Comparison of ENCODE assay signal across 10 cellular contexts in the genomic region with DNA sequence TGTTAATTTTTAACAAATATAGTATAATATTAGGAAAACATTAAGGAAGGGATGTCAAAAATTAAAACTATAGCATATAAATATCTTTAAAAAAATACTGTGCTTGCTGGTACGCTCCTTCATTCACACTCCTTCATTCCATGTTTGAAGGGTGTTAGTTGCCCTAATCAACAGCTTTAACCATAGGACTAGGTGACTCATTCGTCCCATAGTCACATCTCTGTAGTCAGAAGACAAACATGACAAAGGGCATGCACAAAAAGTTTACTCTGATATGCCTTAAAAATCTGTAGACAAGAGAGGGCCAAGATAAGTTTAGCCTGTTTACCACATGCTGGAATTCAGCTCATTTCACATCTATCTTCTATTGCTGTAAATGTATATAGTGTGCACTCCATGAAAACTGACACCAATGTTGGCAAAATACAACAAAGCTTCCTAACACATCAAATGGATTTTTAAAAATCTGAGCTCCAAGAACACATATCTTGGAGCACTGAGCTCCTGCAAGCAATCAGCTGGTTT. TPM values are rescaled to one million over a fixed set of nuclear protein-coding genes. Genes with fewer than 3 reads are reported as not detected.
A peak's percentile ranks its signal among the peaks of the same experiment; 100 is the strongest.
DNase-seq lines count a peak whose midpoint lies in the region; ATAC-seq, FAIRE-seq and TF ChIP-seq lines count a peak whose summit lies in the region.
"Had no signal": no experiment of that assay in that cellular context is flagged by ENCODE, and none has a peak within 500 bp of the region (broad histone marks: within the 10 kb centered on the region; RNA-seq: fewer than 3 reads in every experiment).

No MANE protein-coding gene starts in this region.

- TF ChIP-seq CTCF in adrenal gland (IDR thresholded peaks at IDR 0.05): no peak
- no peak for TF ChIP-seq CTCF in kidney (IDR thresholded peaks at IDR 0.05; ENCODE audit: borderline replicate concordance, extremely low read depth, insufficient read depth)
- no peak for TF ChIP-seq CTCF in GM20000 (IDR thresholded peaks at IDR 0.05; ENCODE audit: extremely low read depth, missing control alignments)

- H3K9me3 ChIP-seq in adrenal gland (replicated peaks in 1 of 3): no peaks in the 10 kb centered on the region
- H3K9me3 ChIP-seq in kidney (ENCODE audit: control insufficient read depth in 1 of 2, low read length in 2 of 2): no peaks in the 10 kb centered on the region
- H3K9me3 ChIP-seq: BLaER1 had no signal

- H3K4me3 ChIP-seq in adrenal gland (peak overlapping the region; percentile 15 to 81 (median 38)), kidney (ENCODE audit: low read length in 2 of 2) (peak overlapping the region; percentile 67 to 82)

- intact Hi-C loops in adrenal gland (cut with DNase I) (no loop called here), kidney (cut with DNase I) (no loop called here)

- H3K4me1 ChIP-seq in adrenal gland (replicated peaks in 1 of 2) (peaks cover 13 to 45% of the 10 kb centered on the region in 2 donors), kidney (ENCODE audit: control insufficient read depth in 1 of 2, insufficient read depth in 1 of 2, low read depth in 1 of 2, low read length in 2 of 2) (peaks cover 0 to 3% of the 10 kb centered on the region in 2 donors)
- H3K4me1 ChIP-seq: BLaER1 had no signal

- no peak for FAIRE-seq in kidney (lab: Jason Lieb, UNC)

- peak overlapping the region; percentile 37 to 90 (median 82) for H3K27ac ChIP-seq in adrenal gland
- peak overlapping the region in 1 of 2 donors; percentile 59 for H3K27ac ChIP-seq in kidney (ENCODE audit: low read depth in 2 of 2, low read length in 2 of 2)
- H3K27ac ChIP-seq in substantia nigra (ENCODE audit: low read depth, low read length, poor library complexity, severe bottlenecking): peak overlapping the region; percentile 97
- H3K27ac ChIP-seq: BLaER1 had no signal

- no peaks in the 10 kb centered on the region for H3K27me3 ChIP-seq in adrenal gland

- H3K36me3 ChIP-seq in adrenal gland (replicated peaks in 1 of 2) (no peaks in the 10 kb centered on the region), kidney (ENCODE audit: control insufficient read depth in 1 of 2, insufficient read depth in 2 of 2, low read length in 2 of 2) (no peaks in the 10 kb centered on the region)
- H3K36me3 ChIP-seq: BLaER1 had no signal

- peak overlapping the region; percentile 5 to 54 for H3K9ac ChIP-seq in kidney (ENCODE audit: low read length in 2 of 2)
- H3K9ac ChIP-seq: BLaER1 had no signal

- TF ChIP-seq POLR2A in adrenal gland (IDR thresholded peaks at IDR 0.05): no peak

- 18 to 39% (median 34%) methylated on average over 2 of the region's 2 CpGs for WGBS in adrenal gland, 4 donors

- no peak for ATAC-seq in HG02678 (IDR thresholded peaks at IDR 0.05; ENCODE audit: unreplicated experiment)

- DNase-seq in NCI-H510A treated with DMSO at 0.1 percent for 48 hours (lab: John Stamatoyannopoulos, UW): peak; percentile 24
- no peak for DNase-seq in NCI-H510A (lab: John Stamatoyannopoulos, UW)
- no peak for DNase-seq in adrenal gland
- DNase-seq in kidney: no peak
- no peak for DNase-seq in substantia nigra (lab: John Stamatoyannopoulos, UW)
- DNase-seq in GM20000 (ENCODE audit: low spot score): no peak
- no peak for DNase-seq in stimulated activated CD4-positive, alpha-beta T cell treated with anti-CD3 and anti-CD28 coated beads, Interleukin-12 subunit alpha, Interleukin-12 subunit beta, amount 100 ng/mL, for 4 hours

RNA-seq across cellular contexts. Expression of a gene that starts 0.6 kb away (rescaled TPM):
- total RNA-seq in adrenal gland (10 to 100 TPM in 7 of 8 donors, 1 to 10 TPM in 1; 8.9 to 92.8 (median 39.8) TPM), kidney (8.8 TPM)
- polyA plus RNA-seq in adrenal gland (10 to 100 TPM; 11.5 to 21.4 (median 13.8) TPM), kidney (ENCODE audit: insufficient read depth, low read depth, low replicate concordance) (1.5 TPM)
- total RNA-seq: activated naive CD8-positive, alpha-beta T cell treated with anti-CD3 and anti-CD28 coated beads, Interleukin-2, amount 10 ng/mL, durations not matched to agents 7 days and 5 days had no signal
